8 cellular contexts compared by ENCODE assay signal in the genomic region with DNA sequence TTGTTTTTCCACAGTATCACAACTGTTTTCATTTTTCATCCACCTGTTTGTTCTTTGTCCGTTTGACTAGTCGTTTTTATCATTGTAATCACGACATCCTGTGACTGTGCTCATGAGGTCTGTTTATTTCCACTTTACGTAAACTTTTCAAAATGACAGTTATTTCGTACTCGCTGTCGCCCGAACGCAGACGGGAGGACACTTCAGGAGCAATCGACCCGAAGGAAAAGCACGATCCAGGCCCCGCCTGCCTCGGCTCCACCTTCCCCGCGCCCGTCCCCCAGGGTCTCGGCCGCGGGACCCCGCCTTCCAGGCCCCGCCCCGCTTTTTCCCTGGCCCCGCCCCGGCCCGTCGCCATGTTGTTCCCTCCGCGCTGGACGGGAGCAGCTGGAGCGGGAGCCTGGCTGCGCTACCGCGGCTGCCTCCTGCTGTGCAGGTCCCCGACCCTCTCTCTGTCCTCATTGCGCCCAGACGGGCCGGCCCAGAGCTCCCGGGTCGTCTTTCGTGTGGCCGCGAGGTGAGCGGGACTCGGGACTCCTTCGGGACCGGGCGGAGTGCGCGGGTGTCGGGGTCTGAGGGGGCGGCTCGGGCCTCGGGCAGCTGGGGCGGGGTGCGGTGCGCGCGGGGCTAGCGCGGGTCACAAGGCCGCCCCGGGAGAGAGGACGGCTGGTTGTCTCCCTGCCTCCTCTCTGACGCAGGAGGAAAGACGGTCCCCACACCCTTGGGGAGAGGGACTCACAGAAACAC. TPM values are rescaled to one million over a fixed set of nuclear protein-coding genes. Genes with fewer than 3 reads are reported as not detected.
DNase-seq lines count a peak whose midpoint lies in the region; ATAC-seq and TF ChIP-seq lines count a peak whose summit lies in the region.

A gene with protein sequence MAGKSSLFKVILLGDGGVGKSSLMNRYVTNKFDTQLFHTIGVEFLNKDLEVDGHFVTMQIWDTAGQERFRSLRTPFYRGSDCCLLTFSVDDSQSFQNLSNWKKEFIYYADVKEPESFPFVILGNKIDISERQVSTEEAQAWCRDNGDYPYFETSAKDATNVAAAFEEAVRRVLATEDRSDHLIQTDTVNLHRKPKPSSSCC (plus strand): TSS at position 357 of the 747 bp plus-strand sequence. CDS start 19,619 bp downstream, outside the sequence.

- H3K9ac ChIP-seq in HUES64 (ENCODE audit: low read depth, low read length) (peak within 1 kb of the TSS; percentile 94), PC-3 (ENCODE audit: low read length) (peak within 1 kb of the TSS; percentile 96)

- CTCF ChIA-PET in Caco-2 (lab: Charles Lee), result no interaction called here
- CTCF ChIA-PET in PC-3 (lab: Charles Lee), result interaction anchor here (0.5 kb wide), 1 partner anchor 182 kb away, joined by 4 read pairs; no protein-coding TSS in a partner anchor

- H3K27ac ChIP-seq in HUES64 (ENCODE audit: low read depth, low read length), result peak within 1 kb of the TSS; percentile 81
- H3K27ac ChIP-seq in PC-3 (ENCODE audit: low read length), result peak within 1 kb of the TSS; percentile 76
- peak within 1 kb of the TSS; percentile 93 to 98 for H3K27ac ChIP-seq in esophagus (ENCODE audit: low read depth in 2 of 2, low read length in 1 of 2)
- peak within 1 kb of the TSS; percentile 96 for H3K27ac ChIP-seq in muscle layer of duodenum (ENCODE audit: low read length)

- H3K36me3 Mint-ChIP-seq in Caco-2 (ENCODE audit: insufficient read depth, unreplicated experiment), result peaks cover 23% of the 10 kb centered on the region
- peaks cover 17% of the 10 kb centered on the region for H3K36me3 Mint-ChIP-seq in activated T-cell treated with anti-CD3 and anti-CD28 coated beads, Interleukin-2, amount 50 U/mL, for 24 hours (ENCODE audit: low read depth)

- peak within 1 kb of the TSS; percentile 86 for H3K27ac Mint-ChIP-seq in Caco-2 (ENCODE audit: unreplicated experiment)
- H3K27ac Mint-ChIP-seq in activated T-cell treated with anti-CD3 and anti-CD28 coated beads, Interleukin-2, amount 50 U/mL, for 24 hours, result peak within 1 kb of the TSS; percentile 94

- WGBS in HUES64, result under 1% methylated on average over 67 of the region's 67 CpGs
- WGBS in esophagus, 2 donors, result 1 to 2% methylated on average over 63 to 67 of the region's 67 CpGs

- no peaks in the 10 kb centered on the region; the same call in 1 of the 2 replicates for H3K4me1 ChIP-seq in Caco-2
- peaks cover 21% of the 10 kb centered on the region for H3K4me1 ChIP-seq in HUES64 (ENCODE audit: insufficient read depth, low read length)
- H3K4me1 ChIP-seq in PC-3 (ENCODE audit: insufficient read depth, low read length), result peaks cover 29% of the 10 kb centered on the region
- H3K4me1 ChIP-seq in esophagus (ENCODE audit: control insufficient read depth in 2 of 2, insufficient read depth in 2 of 2, low read length in 1 of 2), result no peaks in the 10 kb centered on the region
- peaks cover 0 to 21% of the 10 kb centered on the region in 2 donors for H3K4me1 ChIP-seq in muscle layer of duodenum (ENCODE audit: control insufficient read depth in 1 of 2, insufficient read depth in 2 of 2, low read length in 2 of 2)

- peak within 1 kb of the TSS; percentile 94 for H3K4me2 ChIP-seq in PC-3 (ENCODE audit: low read length)

- BruUV-seq in Caco-2 (replicated peaks; lab: Mats Ljungman, UMichigan) (no TSS peak), PC-3 (replicated peaks; lab: Mats Ljungman, UMichigan) (no TSS peak)

- H4K20me1 ChIP-seq in PC-3 (ENCODE audit: low read length), result peaks cover 20% of the 10 kb centered on the region; the same call in 1 of the 2 replicates

- ATAC-seq in GM21381 (IDR thresholded peaks at IDR 0.05; ENCODE audit: unreplicated experiment) (peak; percentile 74), PC-3 (peak; percentile 83)

- TF ChIP-seq CTCF in Caco-2 (IDR thresholded peaks at IDR 0.05; ENCODE audit: insufficient read depth in 1 of 2, low read depth in 1 of 2, low read length in 1 of 2, severe bottlenecking in 1 of 2, unreplicated experiment in 1 of 2) (peak in 1 of 2 experiments; percentile 10), PC-3 (conservative IDR thresholded peaks at IDR 0.05; ENCODE audit: low read depth, low read length) (no peak)

- peak within 1 kb of the TSS; percentile 99 for H2AFZ ChIP-seq in PC-3 (ENCODE audit: low read length)

- H3F3A ChIP-seq in PC-3 (ENCODE audit: low read length, unreplicated experiment), result no peaks in the 10 kb centered on the region

- peak within 1 kb of the TSS; percentile 84 for H3K4me3 Mint-ChIP-seq in Caco-2 (ENCODE audit: unreplicated experiment)
- peak within 1 kb of the TSS; percentile 86 for H3K4me3 Mint-ChIP-seq in activated T-cell treated with anti-CD3 and anti-CD28 coated beads, Interleukin-2, amount 50 U/mL, for 24 hours

- H3K4me3 ChIP-seq in Caco-2 (ENCODE audit: low read depth, low read length) (peak within 1 kb of the TSS; percentile 76), HUES64 (ENCODE audit: low read length) (peak within 1 kb of the TSS; percentile 98), PC-3 (ENCODE audit: low read length) (peak within 1 kb of the TSS; percentile 99), esophagus (ENCODE audit: low read depth in 1 of 2, low read length in 2 of 2) (peak within 1 kb of the TSS; percentile 56 to 87), muscle layer of duodenum (ENCODE audit: low read depth in 1 of 2, low read length in 2 of 2) (peak within 1 kb of the TSS; percentile 60 to 91)

- peaks cover 50% of the 10 kb centered on the region for H3K79me2 ChIP-seq in PC-3 (ENCODE audit: low read length)

- H3K36me3 ChIP-seq in Caco-2 (ENCODE audit: control insufficient read depth, insufficient read depth, low read length) (no peaks in the 10 kb centered on the region), HUES64 (ENCODE audit: insufficient read depth, low read length) (no peaks in the 10 kb centered on the region), PC-3 (ENCODE audit: low read depth, low read length) (no peaks in the 10 kb centered on the region), esophagus (ENCODE audit: control insufficient read depth in 2 of 2, insufficient read depth in 2 of 2, low read length in 1 of 2) (no peaks in the 10 kb centered on the region), muscle layer of duodenum (ENCODE audit: control insufficient read depth in 1 of 2, insufficient read depth in 2 of 2, low read length in 2 of 2) (no peaks in the 10 kb centered on the region)

- H3K9me2 ChIP-seq in PC-3 (replicated peaks; ENCODE audit: low read length), result no peaks in the 10 kb centered on the region

- POLR2A ChIA-PET in Caco-2 (lab: Charles Lee) (interaction anchor here (1.2 to 2.3 kb wide), 3 partner anchors 20 to 45 kb away, joined by 4 to 8 read pairs (median 5); a partner anchor contains a TSS), PC-3 (lab: Charles Lee; ENCODE audit: unreplicated experiment) (interaction anchor here (1.1 kb wide), 1 partner anchor 46 kb away, joined by 4 read pairs; a partner anchor contains a TSS)

- no peaks in the 10 kb centered on the region for H3K27me3 ChIP-seq in Caco-2 (replicated peaks; ENCODE audit: control insufficient read depth, insufficient read depth, low read length)
- peaks cover 13% of the 10 kb centered on the region for H3K27me3 ChIP-seq in HUES64 (ENCODE audit: insufficient read depth, low read length)
- H3K27me3 ChIP-seq in PC-3 (ENCODE audit: low read length), result no peaks in the 10 kb centered on the region
- peaks cover 0 to 6% of the 10 kb centered on the region in 2 donors for H3K27me3 ChIP-seq in esophagus (ENCODE audit: control insufficient read depth in 1 of 2, insufficient read depth in 2 of 2, low read length in 2 of 2)
- no peaks in the 10 kb centered on the region for H3K27me3 ChIP-seq in muscle layer of duodenum (ENCODE audit: low read depth, low read length)

- peaks cover 20% of the 10 kb centered on the region for H3K4me1 Mint-ChIP-seq in Caco-2 (ENCODE audit: low read depth, unreplicated experiment)
- peaks cover 71% of the 10 kb centered on the region for H3K4me1 Mint-ChIP-seq in activated T-cell treated with anti-CD3 and anti-CD28 coated beads, Interleukin-2, amount 50 U/mL, for 24 hours (ENCODE audit: low read depth)

- H3K9me3 ChIP-seq in Caco-2, result no peaks in the 10 kb centered on the region
- no peaks in the 10 kb centered on the region for H3K9me3 ChIP-seq in HUES64 (ENCODE audit: insufficient read depth, low read depth, low read length)
- no peaks in the 10 kb centered on the region for H3K9me3 ChIP-seq in PC-3 (ENCODE audit: low read length)
- H3K9me3 ChIP-seq in esophagus (ENCODE audit: control insufficient read depth in 2 of 2, insufficient read depth in 1 of 2, low read depth in 1 of 2, low read length in 1 of 2), result no peaks in the 10 kb centered on the region
- H3K9me3 ChIP-seq in muscle layer of duodenum (ENCODE audit: control insufficient read depth in 1 of 2, low read length in 2 of 2), result no peaks in the 10 kb centered on the region

- DNase-seq in Caco-2 (peak; percentile 86 to 92), PC-3 (peak; percentile 76)
- DNase-seq in activated T-cell treated with anti-CD3 and anti-CD28 coated beads, Interleukin-2, amount 50 U/mL, for 24 hours, result peak; percentile 90
- peak; percentile 48 to 76 for DNase-seq in stimulated activated CD8-positive, alpha-beta memory T cell treated with anti-CD3 and anti-CD28 coated beads, Interleukin-7, amount 100 ng/mL, for 4 hours (ENCODE audit: low read depth in 2 of 2)

- H3K9me3 Mint-ChIP-seq in Caco-2 (ENCODE audit: unreplicated experiment), result no peaks in the 10 kb centered on the region
- H3K9me3 Mint-ChIP-seq in activated T-cell treated with anti-CD3 and anti-CD28 coated beads, Interleukin-2, amount 50 U/mL, for 24 hours, result no peaks in the 10 kb centered on the region

- intact Hi-C loops in Caco-2 (cut with micrococcal nuclease; ENCODE audit: unreplicated experiment) (loop anchor here (1.0 kb wide), 1 partner anchor 20 kb away; no protein-coding TSS in a partner anchor), PC-3 (cut with micrococcal nuclease) (loop anchor here (5.0 kb wide), 1 partner anchor 48 kb away; no protein-coding TSS in a partner anchor)

- H3K27me3 Mint-ChIP-seq in Caco-2 (ENCODE audit: insufficient read depth, unreplicated experiment), result no peaks in the 10 kb centered on the region
- H3K27me3 Mint-ChIP-seq in activated T-cell treated with anti-CD3 and anti-CD28 coated beads, Interleukin-2, amount 50 U/mL, for 24 hours, result peaks cover 68% of the 10 kb centered on the region

RNA-seq across cellular contexts. Expression of the gene that starts here (rescaled TPM):
- 22.9 and 25.5 TPM in 2 replicates for total RNA-seq in Caco-2 (2022)
- polyA plus RNA-seq in HUES64 (2013, experiment 1 of 2), result 21.2 TPM
- 24.1 TPM for polyA plus RNA-seq in HUES64 (2013, experiment 2 of 2)
- total RNA-seq in PC-3 (2014; rRNA removed), result 21.0 and 29.5 TPM in 2 replicates
- polyA plus RNA-seq in esophagus, result 10 to 100 TPM; 23.8 to 24.7 TPM

Comparison
In these comparisons a context has a peak if more than half of its experiments do, and no peak if none do; other contexts are left out.
1. Peak in every context shown above with its lines: DNase-seq, ATAC-seq, H3K4me3 ChIP-seq and H3K27ac ChIP-seq.